Comparison of ENCODE assay signal across 19 cellular contexts in genomic region chr7:20438248-20438647, GRCh38.
A peak's percentile ranks its signal among the peaks of the same experiment; 100 is the strongest.
DNase-seq lines count a peak whose midpoint lies in the region; ATAC-seq, FAIRE-seq and TF ChIP-seq lines count a peak whose summit lies in the region.
"Had no signal": no experiment of that assay in that cellular context is flagged by ENCODE, and none has a peak within 500 bp of the region (broad histone marks: within the 10 kb centered on the region; RNA-seq: fewer than 3 reads in every experiment).

No MANE protein-coding gene starts in this region.

- POLR2A ChIA-PET in GM12878 (lab: Charles Lee) = no interaction called here

- SMC1A ChIA-PET in GM12878 (lab: Charles Lee; ENCODE audit: uncharacterized antibody, unreplicated experiment) = interaction anchor here (1.0 to 1.9 kb wide), 5 partner anchors 19 to 456 kb away, joined by 3 to 6 read pairs (median 4); no protein-coding TSS in a partner anchor

- H3K27ac ChIP-seq in BLaER1 treated with 17β-estradiol and CSF1 and Interleukin-3, amounts not matched to agents 10 nM and 100 nM = peak overlapping the region in 2 of 11 experiments; percentile 19 to 28; a peak in 3 of 22 replicates
- H3K27ac ChIP-seq in Karpas-422 (ENCODE audit: low read length) = no peak overlapping the region
- no peak overlapping the region for H3K27ac ChIP-seq in GM12878 (ENCODE audit: control insufficient read depth, insufficient read depth)
- no peak overlapping the region for H3K27ac ChIP-seq in Peyer's patch
- H3K27ac ChIP-seq: A549, PC-9, uterus had no signal

- H3K9me2 ChIP-seq in Karpas-422 (replicated peaks; ENCODE audit: insufficient read depth, low read length) = no peaks in the 10 kb centered on the region

- FAIRE-seq in GM12878 (lab: Jason Lieb, UNC) (no peak), frontal cortex (lab: Jason Lieb, UNC) (no peak)
- FAIRE-seq: A549 had no signal

- DNase-seq in Karpas-422 (no peak), GM12878 (ENCODE audit: low read depth, low spot score) (no peak), frontal cortex (ENCODE audit: low spot score in 2 of 2) (no peak), NCI-H345 (lab: John Stamatoyannopoulos, UW) (no peak), Peyer's patch (no peak)
- no peak for DNase-seq in activated CD8-positive, alpha-beta memory T cell treated with anti-CD3 and anti-CD28 coated beads, Interleukin-2, amount 50 U/mL, for 4 hours
- DNase-seq: activated CD4-positive, alpha-beta T cell treated with anti-CD3 and anti-CD28 coated beads, Interleukin-2, amount 50 U/mL, for 1 hour; activated T-cell treated with anti-CD3 and anti-CD28 coated beads for 4 hours; CD4-positive, CD25-positive, alpha-beta regulatory T cell; DMS79 treated with DMSO at 0.1 percent for 48 hours; NCI-H1694; NCI-H510A; PC-9; uterus had no signal

- H3K4me2 ChIP-seq in BLaER1 treated with 17β-estradiol and CSF1 and Interleukin-3, amounts not matched to agents 10 nM and 100 nM = peak overlapping the region in 8 of 11 experiments; percentile 6 to 68 (median 43); a peak in 8 of 22 replicates
- H3K4me2 ChIP-seq in Karpas-422 (ENCODE audit: low read depth, low read length, poor library complexity, severe bottlenecking) (peak overlapping the region; percentile 57), GM12878 (ENCODE audit: control insufficient read depth, insufficient read depth) (peak overlapping the region; percentile 34; the same call in 1 of the 2 replicates)
- H3K4me2 ChIP-seq: A549, PC-9 had no signal

- no peak for TF ChIP-seq RAD21 in GM12878 (IDR thresholded peaks at IDR 0.05; ENCODE audit: insufficient read depth, low read depth, low read length)

- H2AFZ ChIP-seq in Karpas-422 (ENCODE audit: low read length) (no peak overlapping the region), GM12878 (ENCODE audit: control insufficient read depth, low read depth, low read length) (no peak overlapping the region)
- H2AFZ ChIP-seq: PC-9 had no signal

- no peaks in the 10 kb centered on the region for H4K20me1 ChIP-seq in BLaER1 treated with 17β-estradiol and CSF1 and Interleukin-3, amounts not matched to agents 10 nM and 100 nM
- H4K20me1 ChIP-seq in Karpas-422 (ENCODE audit: insufficient read depth, low read depth, low read length) = no peaks in the 10 kb centered on the region; the same call in 1 of the 2 replicates
- H4K20me1 ChIP-seq in GM12878 (ENCODE audit: control insufficient read depth, insufficient read depth) = no peaks in the 10 kb centered on the region

- H3K9ac ChIP-seq in BLaER1 treated with 17β-estradiol and CSF1 and Interleukin-3, amounts not matched to agents 10 nM and 100 nM = no peak overlapping the region
- H3K9ac ChIP-seq in Karpas-422 (ENCODE audit: low read length) = no peak overlapping the region
- H3K9ac ChIP-seq in GM12878 (ENCODE audit: control insufficient read depth, insufficient read depth, low read length) = no peak overlapping the region

- ATAC-seq in GM19395 (IDR thresholded peaks at IDR 0.05; ENCODE audit: unreplicated experiment) (peak; percentile 17), GM12878 (peak; percentile 38)
- ATAC-seq: A549, sciatic nerve, SK-N-SH treated with all-trans-retinoic acid at 6 μM for 48 hours had no signal

- no peaks in the 10 kb centered on the region for H3K9me3 ChIP-seq in BLaER1 treated with 17β-estradiol and CSF1 and Interleukin-3, amounts not matched to agents 10 nM and 100 nM (replicated peaks in 1 of 11)
- H3K9me3 ChIP-seq in Karpas-422 (ENCODE audit: low read length) = no peaks in the 10 kb centered on the region
- no peaks in the 10 kb centered on the region; the same call in 2 of the 3 replicates for H3K9me3 ChIP-seq in GM12878 (replicated peaks; ENCODE audit: control insufficient read depth, insufficient read depth, low read length)
- H3K9me3 ChIP-seq in Peyer's patch = no peaks in the 10 kb centered on the region
- H3K9me3 ChIP-seq: A549, uterus had no signal

- no TSS peak for BruUV-seq in GM12878 (replicated peaks; lab: Mats Ljungman, UMichigan)

- no peaks in the 10 kb centered on the region for H3K79me2 ChIP-seq in Karpas-422 (ENCODE audit: low read length)
- H3K79me2 ChIP-seq in GM12878 (ENCODE audit: control insufficient read depth, insufficient read depth, low read length) = no peaks in the 10 kb centered on the region

- in situ Hi-C loops in GM12878 (cut with MboI) = no loop called here

- CTCF ChIA-PET in GM12878 (lab: Yijun Ruan, JAX) = interaction anchor here (0.6 to 2.5 kb wide), 2 partner anchors 122 to 683 kb away, joined by 3 to 7 read pairs; no protein-coding TSS in a partner anchor

- H3K36me3 ChIP-seq in BLaER1 treated with 17β-estradiol and CSF1 and Interleukin-3, amounts not matched to agents 10 nM and 100 nM = no peaks in the 10 kb centered on the region
- no peaks in the 10 kb centered on the region for H3K36me3 ChIP-seq in Karpas-422 (ENCODE audit: insufficient read depth, low read length)
- no peaks in the 10 kb centered on the region for H3K36me3 ChIP-seq in GM12878 (ENCODE audit: control insufficient read depth in 2 of 2, insufficient read depth in 2 of 2, low read length in 1 of 2)
- no peaks in the 10 kb centered on the region for H3K36me3 ChIP-seq in Peyer's patch
- H3K36me3 ChIP-seq: uterus had no signal

- RAD21 ChIA-PET in GM12878 (lab: Charles Lee; ENCODE audit: unreplicated experiment) = interaction anchor here (2.9 kb wide), 1 partner anchor 690 kb away, joined by 9 read pairs; no protein-coding TSS in a partner anchor

- peaks cover 0 to 27% (median 15%) of the 10 kb centered on the region in 10 experiments; a peak in 16 of 20 replicates for H3K4me1 ChIP-seq in BLaER1 treated with 17β-estradiol and CSF1 and Interleukin-3, amounts not matched to agents 10 nM and 100 nM
- H3K4me1 ChIP-seq in Karpas-422 (ENCODE audit: low read length) (peaks cover 43% of the 10 kb centered on the region), GM12878 (ENCODE audit: control insufficient read depth, insufficient read depth, low read length) (peaks cover 15% of the 10 kb centered on the region; the same call in 1 of the 2 replicates), Peyer's patch (no peaks in the 10 kb centered on the region)
- H3K4me1 ChIP-seq: A549 had no signal

- no peak overlapping the region for H3K4me3 ChIP-seq in BLaER1 treated with 17β-estradiol and CSF1 and Interleukin-3, amounts not matched to agents 10 nM and 100 nM
- peak overlapping the region; percentile 2; the same call in 1 of the 2 replicates for H3K4me3 ChIP-seq in Karpas-422 (ENCODE audit: low read length)
- H3K4me3 ChIP-seq in GM12878 = no peak overlapping the region
- H3K4me3 ChIP-seq in Peyer's patch = no peak overlapping the region
- H3K4me3 ChIP-seq: A549, PC-9, uterus had no signal

- TF ChIP-seq EP300 in GM12878 (IDR thresholded peaks at IDR 0.05; ENCODE audit: borderline replicate concordance in 1 of 2, control insufficient read depth in 1 of 2, low read depth in 2 of 2, low read length in 2 of 2) = no peak

- TF ChIP-seq POLR2A in GM12878 (IDR thresholded peaks at IDR 0.05; ENCODE audit: low read depth, low read length) = no peak
- TF ChIP-seq POLR2A in Peyer's patch (IDR thresholded peaks at IDR 0.05) = no peak

- H3K27me3 ChIP-seq in BLaER1 treated with 17β-estradiol and CSF1 and Interleukin-3, amounts not matched to agents 10 nM and 100 nM = no peaks in the 10 kb centered on the region
- no peaks in the 10 kb centered on the region for H3K27me3 ChIP-seq in Karpas-422 (ENCODE audit: low read length)
- no peaks in the 10 kb centered on the region for H3K27me3 ChIP-seq in GM12878 (replicated peaks in 1 of 2; ENCODE audit: control insufficient read depth in 2 of 2, insufficient read depth in 2 of 2, low read length in 1 of 2)
- H3K27me3 ChIP-seq in Peyer's patch = no peaks in the 10 kb centered on the region
- H3K27me3 ChIP-seq: uterus had no signal

- intact Hi-C loops in GM12878 (cut with micrococcal nuclease; ENCODE audit: unreplicated experiment) = loop anchor here (5.0 kb wide), 1 partner anchor 106 kb away; the partner anchor contains the start of gene ITGB8

- TF ChIP-seq CTCF in GM12878 (IDR thresholded peaks at IDR 0.05 in 2 of 3, conservative IDR thresholded peaks at IDR 0.05 in 1 of 3; ENCODE audit: control insufficient read depth in 2 of 3, extremely low read depth in 1 of 3, insufficient read depth in 1 of 3, low read depth in 3 of 3, low read length in 3 of 3) = no peak
- no peak for TF ChIP-seq CTCF in Peyer's patch (IDR thresholded peaks at IDR 0.05)

TF ChIP-seq in GM12878, 131 proteins besides CTCF, POLR2A, EP300 and RAD21 (continues in another document):
- TF ChIP-seq NBN (IDR thresholded peaks at IDR 0.05) (no peak), POLR2AphosphoS5 (IDR thresholded peaks at IDR 0.05; ENCODE audit: low read length) (no peak), HSF1 (IDR thresholded peaks at IDR 0.05; ENCODE audit: low read depth, low read length) (no peak), BCL11A (IDR thresholded peaks at IDR 0.05; ENCODE audit: low read depth, low read length) (no peak), STAT1 (conservative IDR thresholded peaks at IDR 0.05) (no peak), GABPA (IDR thresholded peaks at IDR 0.05; ENCODE audit: low read depth) (no peak), NR2C1 (IDR thresholded peaks at IDR 0.05) (no peak), FOS (IDR thresholded peaks at IDR 0.05; ENCODE audit: borderline replicate concordance, extremely low read depth, insufficient read length) (no peak), TAF1 (IDR thresholded peaks at IDR 0.05; ENCODE audit: borderline replicate concordance, low read depth, low read length) (no peak), CHD2 (IDR thresholded peaks at IDR 0.05; ENCODE audit: borderline replicate concordance, low read depth, low read length) (no peak)
